Comparison of ENCODE assay signal across 8 cellular contexts in genomic region chr6:108168501-108168979, GRCh38. TPM values are rescaled to one million over a fixed set of nuclear protein-coding genes. Genes with fewer than 3 reads are reported as not detected.
A peak's percentile ranks its signal among the peaks of the same experiment; 100 is the strongest.
DNase-seq lines count a peak whose midpoint lies in the region; ATAC-seq and TF ChIP-seq lines count a peak whose summit lies in the region.

No MANE protein-coding gene starts in this region.

- no peak overlapping the region for H3K9ac ChIP-seq in trophoblast cell (ENCODE audit: low read length)

- peaks cover 8% of the 10 kb centered on the region for H3K9me3 Mint-ChIP-seq in glutamatergic neuron (ENCODE audit: unreplicated experiment)

- H3K36me3 Mint-ChIP-seq in glutamatergic neuron (ENCODE audit: unreplicated experiment): no peaks in the 10 kb centered on the region

- H3K27me3 ChIP-seq in trophoblast cell (ENCODE audit: insufficient read depth, low read length): peaks cover 93% of the 10 kb centered on the region

- H3K18ac ChIP-seq in trophoblast cell (ENCODE audit: low read length): no peak overlapping the region

- DNase-seq in ELF-1 (ENCODE audit: low read depth, low spot score) (peak; percentile 84), RPMI8226 (peak; percentile 38), glutamatergic neuron (peak; percentile 73), trophoblast cell (peak in 1 of 2 donors; percentile 51), NCI-H345 treated with DMSO at 0.1 percent for 48 hours (lab: John Stamatoyannopoulos, UW; ENCODE audit: unreplicated experiment) (no peak)

- no peak overlapping the region for H3K23ac ChIP-seq in trophoblast cell (ENCODE audit: low read length)

- peak overlapping the region; percentile 35 for H2AFZ ChIP-seq in trophoblast cell (ENCODE audit: insufficient read depth, low read length, poor library complexity)

- H3K4me1 Mint-ChIP-seq in glutamatergic neuron (ENCODE audit: low read depth, unreplicated experiment): peaks cover 21% of the 10 kb centered on the region

- no peak overlapping the region for H4K91ac ChIP-seq in trophoblast cell (ENCODE audit: low read depth, low read length)

- H3K27ac ChIP-seq in trophoblast cell (ENCODE audit: low read depth, low read length): no peak overlapping the region

- H2BK120ac ChIP-seq in trophoblast cell (ENCODE audit: insufficient read depth, low read length, poor library complexity): no peak overlapping the region

- no CpG with 5 or more reads among the region's 34 CpGs for WGBS in trophoblast cell (ENCODE audit: extremely low coverage, insufficient coverage, insufficient read length)

- peaks cover 1% of the 10 kb centered on the region for H3K9me3 ChIP-seq in trophoblast cell (ENCODE audit: insufficient read depth, low read depth, low read length)

- H4K12ac ChIP-seq in trophoblast cell (ENCODE audit: low read depth, low read length): no peak overlapping the region

- H2AK5ac ChIP-seq in trophoblast cell (ENCODE audit: low read length): no peak overlapping the region

- no peak for ATAC-seq in HG03432 (IDR thresholded peaks at IDR 0.05; ENCODE audit: unreplicated experiment)
- ATAC-seq in GM21367 (IDR thresholded peaks at IDR 0.05; ENCODE audit: unreplicated experiment): no peak
- no peak for ATAC-seq in HG02840 (IDR thresholded peaks at IDR 0.05; ENCODE audit: low FRiP score, unreplicated experiment)

- H3K4me1 ChIP-seq in trophoblast cell (ENCODE audit: control insufficient read depth in 1 of 2, insufficient read depth in 2 of 2, low read length in 2 of 2): peaks cover 33 to 37% of the 10 kb centered on the region in 2 experiments

- no peak overlapping the region for H3K4me3 Mint-ChIP-seq in glutamatergic neuron (ENCODE audit: unreplicated experiment)

- H3K79me2 ChIP-seq in trophoblast cell (ENCODE audit: control insufficient read depth, insufficient read depth, low read length, poor library complexity): no peaks in the 10 kb centered on the region

- H3K36me3 ChIP-seq in trophoblast cell (ENCODE audit: control insufficient read depth in 1 of 2, insufficient read depth in 2 of 2, low read length in 2 of 2): no peaks in the 10 kb centered on the region

- H3K4me2 ChIP-seq in trophoblast cell (ENCODE audit: low read length): peak overlapping the region; percentile 53

- no peak overlapping the region for H3K4ac ChIP-seq in trophoblast cell (ENCODE audit: low read depth, low read length)

- H3K14ac ChIP-seq in trophoblast cell (ENCODE audit: low read length): no peak overlapping the region

- peaks cover 49% of the 10 kb centered on the region for H3K27me3 Mint-ChIP-seq in glutamatergic neuron (ENCODE audit: unreplicated experiment)

- no peak for TF ChIP-seq CTCF in glutamatergic neuron (IDR thresholded peaks at IDR 0.05; ENCODE audit: partially characterized antibody, unreplicated experiment)

- H2BK12ac ChIP-seq in trophoblast cell (ENCODE audit: low read length): no peak overlapping the region

- H3K4me3 ChIP-seq in trophoblast cell (ENCODE audit: low read depth, low read length): no peak overlapping the region

- H3K27ac Mint-ChIP-seq in glutamatergic neuron (ENCODE audit: unreplicated experiment): no peak overlapping the region

- no peaks in the 10 kb centered on the region for H3K79me1 ChIP-seq in trophoblast cell (ENCODE audit: low read length)

- no peak overlapping the region for H4K8ac ChIP-seq in trophoblast cell (ENCODE audit: low read depth, low read length)

- no peak overlapping the region for H2BK5ac ChIP-seq in trophoblast cell (ENCODE audit: low read depth, low read length, poor library complexity)

RNA-seq across cellular contexts. Expression of gene NR2E1, which starts 2.7 kb away (rescaled TPM):
- not detected for total RNA-seq in glutamatergic neuron (ENCODE audit: unreplicated experiment)
- not detected in 2 replicates for polyA plus RNA-seq in trophoblast cell (2013)
